Comparison of ENCODE assay signal across 2 cellular contexts in the genomic region with DNA sequence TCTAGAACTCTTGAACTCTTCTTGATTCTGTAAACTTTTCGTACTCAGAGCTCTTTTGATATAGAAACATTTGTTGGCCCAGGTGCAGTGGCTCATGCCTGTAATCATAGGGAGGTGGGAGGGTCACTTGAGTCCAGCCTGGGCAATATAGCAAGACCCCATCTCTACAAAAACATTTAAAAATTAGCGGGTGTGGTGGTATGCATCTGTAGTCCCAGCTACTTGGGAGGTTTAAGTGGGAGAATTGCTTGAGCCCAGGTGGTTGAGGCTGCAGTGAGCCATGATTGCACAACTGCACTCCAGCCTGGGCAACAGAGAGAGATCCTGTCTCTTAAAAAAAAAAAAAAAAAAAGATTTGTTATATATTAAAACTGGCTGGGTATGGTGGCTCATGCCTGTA.
TF ChIP-seq lines count a peak whose summit lies in the region.

No MANE protein-coding gene starts in this region.

TF ChIP-seq in WTC11, 78 proteins besides CTCF, POLR2A, EP300 and RAD21 (continued from another document):
- TF ChIP-seq, protein P1, sequence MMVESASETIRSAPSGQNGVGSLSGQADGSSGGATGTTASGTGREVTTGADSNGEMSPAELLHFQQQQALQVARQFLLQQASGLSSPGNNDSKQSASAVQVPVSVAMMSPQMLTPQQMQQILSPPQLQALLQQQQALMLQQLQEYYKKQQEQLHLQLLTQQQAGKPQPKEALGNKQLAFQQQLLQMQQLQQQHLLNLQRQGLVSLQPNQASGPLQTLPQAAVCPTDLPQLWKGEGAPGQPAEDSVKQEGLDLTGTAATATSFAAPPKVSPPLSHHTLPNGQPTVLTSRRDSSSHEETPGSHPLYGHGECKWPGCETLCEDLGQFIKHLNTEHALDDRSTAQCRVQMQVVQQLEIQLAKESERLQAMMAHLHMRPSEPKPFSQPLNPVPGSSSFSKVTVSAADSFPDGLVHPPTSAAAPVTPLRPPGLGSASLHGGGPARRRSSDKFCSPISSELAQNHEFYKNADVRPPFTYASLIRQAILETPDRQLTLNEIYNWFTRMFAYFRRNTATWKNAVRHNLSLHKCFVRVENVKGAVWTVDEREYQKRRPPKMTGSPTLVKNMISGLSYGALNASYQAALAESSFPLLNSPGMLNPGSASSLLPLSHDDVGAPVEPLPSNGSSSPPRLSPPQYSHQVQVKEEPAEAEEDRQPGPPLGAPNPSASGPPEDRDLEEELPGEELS (CRISPR knock-in tag; IDR thresholded peaks at IDR 0.05) = no peak
- TF ChIP-seq, protein P2, sequence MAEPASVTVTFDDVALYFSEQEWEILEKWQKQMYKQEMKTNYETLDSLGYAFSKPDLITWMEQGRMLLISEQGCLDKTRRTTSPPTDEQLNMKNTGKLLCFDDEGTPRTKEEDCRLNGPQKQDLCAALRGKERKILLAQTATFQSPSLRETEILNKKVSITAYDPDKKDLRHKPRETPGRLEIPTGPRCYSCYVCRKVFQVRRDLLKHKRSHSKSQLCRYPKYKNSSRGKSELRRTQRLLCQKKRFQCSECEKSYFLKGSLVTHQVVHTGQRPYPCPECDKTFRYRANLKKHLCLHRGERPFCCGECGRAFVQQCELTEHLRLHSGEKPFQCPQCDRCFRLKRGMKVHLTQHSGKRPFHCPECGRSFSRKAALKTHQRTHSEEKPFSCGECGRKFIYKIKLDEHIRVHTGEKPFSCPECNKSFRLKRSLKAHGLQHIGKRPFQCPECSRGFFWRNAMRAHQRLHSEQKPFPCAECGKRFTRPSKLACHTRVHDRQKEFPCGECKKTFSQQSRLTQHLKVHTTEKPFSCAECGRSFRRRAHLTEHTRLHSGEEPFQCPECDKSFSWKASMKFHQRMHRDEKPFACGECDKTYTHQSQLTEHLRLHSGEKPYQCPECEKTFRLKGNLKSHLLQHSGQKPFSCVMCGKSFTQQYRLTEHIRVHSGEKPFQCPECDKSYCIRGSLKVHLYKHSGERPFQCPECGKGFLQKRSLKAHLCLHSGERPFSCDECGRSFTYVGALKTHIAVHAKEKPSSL (CRISPR knock-in tag; conservative IDR thresholded peaks at IDR 0.05) = no peak
- no peak for TF ChIP-seq OVOL2 (CRISPR knock-in tag; IDR thresholded peaks at IDR 0.05; ENCODE audit: borderline replicate concordance)
- no peak for TF ChIP-seq ZBTB43 (CRISPR knock-in tag; IDR thresholded peaks at IDR 0.05)
- no peak for TF ChIP-seq ZNF416 (CRISPR knock-in tag; IDR thresholded peaks at IDR 0.05)

TF ChIP-seq in K562, 482 proteins besides CTCF, POLR2A, EP300 and RAD21 (continued from another document):
- no peak for TF ChIP-seq PATZ1 (CRISPR knock-in tag; IDR thresholded peaks at IDR 0.05; ENCODE audit: borderline replicate concordance)
- no peak for TF ChIP-seq BRCA1 (IDR thresholded peaks at IDR 0.05)
- TF ChIP-seq BRCA1 (CRISPR knock-in tag; IDR thresholded peaks at IDR 0.05) = no peak
